ENCODE assay signal across 1 cellular context in genomic region chr16:87851141-87851587, GRCh38.
TF ChIP-seq lines count a peak whose summit lies in the region.

No MANE protein-coding gene starts in this region.

TF ChIP-seq in HepG2, 621 proteins besides CTCF, POLR2A, EP300 and RAD21 (continued from another document and continues in another):
- no peak for TF ChIP-seq ZNF383 (CRISPR knock-in tag; IDR thresholded peaks at IDR 0.05; ENCODE audit: borderline replicate concordance)
- TF ChIP-seq ZBTB40 (IDR thresholded peaks at IDR 0.05), result no peak
- no peak for TF ChIP-seq ZBTB40 (CRISPR knock-in tag; IDR thresholded peaks at IDR 0.05)
- 0 out of 2 replicates have a peak, but pooled peaks have one; percentile 41 for TF ChIP-seq AHR (CRISPR knock-in tag; IDR thresholded peaks at IDR 0.05)
- TF ChIP-seq RBM39 (IDR thresholded peaks at IDR 0.05; ENCODE audit: low read depth, low read length, poor library complexity, severe bottlenecking), result peak; percentile 26
- no peak for TF ChIP-seq HOXA9 (CRISPR knock-in tag; IDR thresholded peaks at IDR 0.05; ENCODE audit: borderline replicate concordance)
- 0 out of 2 replicates have a peak, but pooled peaks have one; percentile 52 for TF ChIP-seq SALL2 (CRISPR knock-in tag; IDR thresholded peaks at IDR 0.05)
- no peak for TF ChIP-seq ZNF275 (CRISPR knock-in tag; IDR thresholded peaks at IDR 0.05; ENCODE audit: borderline replicate concordance)
- TF ChIP-seq NCOA1 (CRISPR knock-in tag; IDR thresholded peaks at IDR 0.05), result no peak
- no peak for TF ChIP-seq BRCA1 (CRISPR knock-in tag; IDR thresholded peaks at IDR 0.05)
- no peak for TF ChIP-seq ZNF704 (CRISPR knock-in tag; IDR thresholded peaks at IDR 0.05; ENCODE audit: borderline replicate concordance)
- no peak for TF ChIP-seq HCFC1 (IDR thresholded peaks at IDR 0.05; ENCODE audit: low read depth, low read length)
- no peak for TF ChIP-seq AKAP8 (CRISPR knock-in tag; IDR thresholded peaks at IDR 0.05)
- TF ChIP-seq NFAT5 (CRISPR knock-in tag; IDR thresholded peaks at IDR 0.05), result no peak
- no peak for TF ChIP-seq TMF1 (CRISPR knock-in tag; IDR thresholded peaks at IDR 0.05; ENCODE audit: low read depth)
- TF ChIP-seq AKNA (CRISPR knock-in tag; IDR thresholded peaks at IDR 0.05; ENCODE audit: borderline replicate concordance), result no peak
- TF ChIP-seq ZNF577 (CRISPR knock-in tag; IDR thresholded peaks at IDR 0.05; ENCODE audit: borderline replicate concordance, low read depth), result no peak
- TF ChIP-seq TBX2 (CRISPR knock-in tag; IDR thresholded peaks at IDR 0.05; ENCODE audit: borderline replicate concordance), result 0 out of 2 replicates have a peak, but pooled peaks have one; percentile 12
- TF ChIP-seq NCOR1 (IDR thresholded peaks at IDR 0.05; ENCODE audit: borderline replicate concordance, low read length), result no peak
- TF ChIP-seq TFE3 (CRISPR knock-in tag; IDR thresholded peaks at IDR 0.05), result no peak
- no peak for TF ChIP-seq PAXIP1 (CRISPR knock-in tag; conservative IDR thresholded peaks at IDR 0.05)
